In the genomic region with DNA sequence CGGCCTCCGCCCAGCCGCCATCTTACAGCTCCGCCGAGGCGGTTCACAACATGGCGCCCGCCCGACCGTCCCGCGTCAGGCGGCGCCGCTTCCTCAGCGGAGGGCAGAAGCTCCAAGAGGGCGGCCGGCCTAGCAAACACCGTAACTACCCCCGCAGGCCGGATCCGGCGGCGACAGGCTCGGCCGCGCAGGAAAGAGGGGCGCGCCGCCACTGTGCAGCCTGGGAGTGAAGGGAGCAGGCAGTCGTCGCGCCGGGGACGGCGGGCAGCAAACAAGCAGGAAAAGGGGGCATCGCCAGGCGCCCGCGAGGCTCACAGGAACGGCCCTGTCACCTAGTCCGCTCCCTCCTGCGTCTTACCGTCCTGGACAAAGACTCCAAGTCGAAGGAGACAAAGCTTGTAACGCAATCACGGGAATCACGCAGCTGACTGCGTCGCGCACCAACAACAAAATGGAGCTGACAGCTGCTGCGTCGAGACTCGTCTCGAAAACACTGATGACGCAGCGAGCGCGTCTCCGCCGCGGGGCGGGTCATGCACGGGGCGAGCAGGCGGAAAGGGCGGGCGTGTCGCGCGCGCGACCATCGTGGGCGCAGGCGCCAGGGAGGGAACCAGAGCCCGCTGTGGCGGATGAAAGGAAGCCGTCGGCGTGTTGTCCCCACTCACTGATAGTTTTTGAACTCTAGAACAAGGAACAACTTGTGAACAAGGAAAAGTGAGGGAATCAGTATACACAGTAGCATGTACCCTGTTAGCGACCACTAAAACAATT, we compare ENCODE assay signal across 8 cellular contexts. TPM values are rescaled to one million over a fixed set of nuclear protein-coding genes. Genes with fewer than 3 reads are reported as not detected.
A peak's percentile ranks its signal among the peaks of the same experiment; 100 is the strongest.
DNase-seq lines count a peak whose midpoint lies in the region; ATAC-seq and TF ChIP-seq lines count a peak whose summit lies in the region.

A gene (minus strand): TSS at position 453 of the 771 bp plus-strand sequence. CDS start 2,796 bp downstream, outside the sequence.

- in situ Hi-C loops in astrocyte of the cerebellum (cut with HindIII; ENCODE audit: low sequenced_read_pairs): no loop called here

- no peaks in the 10 kb centered on the region for H3K4me1 ChIP-seq in aorta (ENCODE audit: control insufficient read depth in 1 of 2, insufficient read depth in 2 of 2, low read length in 2 of 2)

- H3K36me3 ChIP-seq in aorta (ENCODE audit: control insufficient read depth in 1 of 2, insufficient read depth in 2 of 2, low read length in 1 of 2): no peaks in the 10 kb centered on the region

- intact Hi-C loops in aorta (cut with DNase I): loop anchor here (5.0 kb wide), 2 partner anchors 52 to 152 kb away; a partner anchor contains a TSS

- no peak for TF ChIP-seq CTCF in astrocyte of the cerebellum (IDR thresholded peaks at IDR 0.05; ENCODE audit: low read depth, low read length, missing control alignments)

- no peaks in the 10 kb centered on the region for H3K9me3 ChIP-seq in aorta (ENCODE audit: control insufficient read depth, low read length)

- peak; percentile 80 for ATAC-seq in GM18517 (IDR thresholded peaks at IDR 0.05; ENCODE audit: unreplicated experiment)
- ATAC-seq in HG03039 (IDR thresholded peaks at IDR 0.05; ENCODE audit: unreplicated experiment): peak; percentile 79
- peak; percentile 96 for ATAC-seq in aorta (ENCODE audit: low FRiP score)

- 0% methylated on average over 77 to 82 of the region's 82 CpGs for WGBS in aorta, 2 donors

- DNase-seq in NCI-H2081 (lab: John Stamatoyannopoulos, UW) (peak; percentile 89 to 95), T-helper 9 cell (peak; percentile 96), astrocyte of the cerebellum (ENCODE audit: low read depth) (peak; percentile 74), hepatic stellate cell (ENCODE audit: low spot score) (peak; percentile 94), renal cortical epithelial cell (ENCODE audit: low read depth) (peak; percentile 82), aorta (peak; percentile 99 to 100)

- no peaks in the 10 kb centered on the region for H3K27me3 ChIP-seq in aorta (ENCODE audit: control insufficient read depth in 1 of 2, insufficient read depth in 2 of 2, low read length in 1 of 2)

- H3K4me3 ChIP-seq in astrocyte of the cerebellum (ENCODE audit: low read depth, low read length) (peak within 1 kb of the TSS; percentile 99), aorta (ENCODE audit: low read length in 2 of 2) (peak within 1 kb of the TSS; percentile 80 to 95)

- peak within 1 kb of the TSS; percentile 99 to 100 for H3K27ac ChIP-seq in aorta (ENCODE audit: low read depth in 1 of 2, low read length in 2 of 2)

RNA-seq across cellular contexts. Expression of the gene that starts here (rescaled TPM):
- 32.1 and 84.2 TPM in 2 replicates for total RNA-seq in renal cortical epithelial cell
- total RNA-seq in aorta: 100 to 1,000 TPM; 167 to 197 TPM
- polyA plus RNA-seq in aorta: 100 to 1,000 TPM in 1 of 2 donors, 10 to 100 TPM in 1; 89.3 to 361 TPM

Comparison
In these comparisons a context has a peak if more than half of its experiments do, and no peak if none do; other contexts are left out.
1. Peak in every context shown above with its lines: DNase-seq, ATAC-seq, H3K4me3 ChIP-seq and H3K27ac ChIP-seq.